ENCODE assay signal across 2 cellular contexts in the genomic region with DNA sequence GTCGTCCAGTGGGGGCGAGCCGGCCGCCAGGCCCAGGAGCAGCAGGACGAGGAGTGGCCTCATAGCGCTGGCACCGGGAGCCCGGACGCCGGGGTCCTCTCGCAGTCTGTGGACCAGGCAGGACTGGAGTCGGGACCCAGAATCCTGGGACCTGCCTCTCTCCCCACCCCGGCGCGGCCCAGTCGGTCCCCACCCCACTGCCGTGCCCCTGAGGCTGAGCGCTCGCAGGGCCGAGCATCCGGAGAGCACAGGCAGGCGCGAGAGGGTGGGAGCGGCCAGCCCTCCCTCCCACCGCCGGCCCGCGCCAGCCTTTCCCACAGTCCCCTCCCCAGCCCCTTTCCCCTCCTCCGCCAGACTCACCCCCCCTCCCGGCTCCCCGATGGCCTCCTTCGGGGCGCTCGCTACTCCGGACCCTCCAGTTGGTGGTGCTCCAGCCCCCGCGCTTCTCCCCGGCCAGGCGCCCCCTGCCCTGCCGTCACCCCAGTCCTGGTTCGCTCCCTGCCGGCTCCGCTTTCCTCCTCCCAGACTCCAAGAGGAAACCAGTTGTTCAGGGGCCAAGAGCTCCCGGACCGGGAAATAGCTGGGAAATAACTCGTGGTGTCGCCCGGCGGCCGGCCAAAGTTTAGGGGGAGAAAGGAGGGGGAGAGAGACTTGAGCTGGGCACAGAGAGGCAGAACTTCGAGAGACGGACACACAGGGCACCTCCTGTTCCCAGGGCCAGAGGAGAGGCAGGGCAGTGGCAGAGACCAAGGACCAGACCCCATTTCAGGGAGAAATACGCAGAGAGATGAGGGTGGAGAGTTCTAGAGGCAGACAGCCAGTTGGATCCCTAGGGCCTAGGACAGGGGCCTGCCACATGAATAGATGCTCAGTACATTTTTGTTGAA.
TF ChIP-seq lines count a peak whose summit lies in the region.

A gene with protein sequence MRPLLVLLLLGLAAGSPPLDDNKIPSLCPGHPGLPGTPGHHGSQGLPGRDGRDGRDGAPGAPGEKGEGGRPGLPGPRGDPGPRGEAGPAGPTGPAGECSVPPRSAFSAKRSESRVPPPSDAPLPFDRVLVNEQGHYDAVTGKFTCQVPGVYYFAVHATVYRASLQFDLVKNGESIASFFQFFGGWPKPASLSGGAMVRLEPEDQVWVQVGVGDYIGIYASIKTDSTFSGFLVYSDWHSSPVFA (minus strand): TSS at position 549 of the 887 bp plus-strand sequence. CDS start 486 bp downstream, at position 63.

TF ChIP-seq in SK-N-SH, 30 proteins besides CTCF, POLR2A, EP300 and RAD21 (continued from another document):
- TF ChIP-seq, protein P1, sequence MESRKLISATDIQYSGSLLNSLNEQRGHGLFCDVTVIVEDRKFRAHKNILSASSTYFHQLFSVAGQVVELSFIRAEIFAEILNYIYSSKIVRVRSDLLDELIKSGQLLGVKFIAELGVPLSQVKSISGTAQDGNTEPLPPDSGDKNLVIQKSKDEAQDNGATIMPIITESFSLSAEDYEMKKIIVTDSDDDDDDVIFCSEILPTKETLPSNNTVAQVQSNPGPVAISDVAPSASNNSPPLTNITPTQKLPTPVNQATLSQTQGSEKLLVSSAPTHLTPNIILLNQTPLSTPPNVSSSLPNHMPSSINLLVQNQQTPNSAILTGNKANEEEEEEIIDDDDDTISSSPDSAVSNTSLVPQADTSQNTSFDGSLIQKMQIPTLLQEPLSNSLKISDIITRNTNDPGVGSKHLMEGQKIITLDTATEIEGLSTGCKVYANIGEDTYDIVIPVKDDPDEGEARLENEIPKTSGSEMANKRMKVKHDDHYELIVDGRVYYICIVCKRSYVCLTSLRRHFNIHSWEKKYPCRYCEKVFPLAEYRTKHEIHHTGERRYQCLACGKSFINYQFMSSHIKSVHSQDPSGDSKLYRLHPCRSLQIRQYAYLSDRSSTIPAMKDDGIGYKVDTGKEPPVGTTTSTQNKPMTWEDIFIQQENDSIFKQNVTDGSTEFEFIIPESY (IDR thresholded peaks at IDR 0.05; ENCODE audit: borderline replicate concordance, low read depth) = no peak
- no peak for TF ChIP-seq GABPA (IDR thresholded peaks at IDR 0.05; ENCODE audit: low read depth)
- no peak for TF ChIP-seq MXI1 (IDR thresholded peaks at IDR 0.05; ENCODE audit: low read depth, low read length)
- no peak for TF ChIP-seq FOXJ3 (CRISPR knock-in tag; IDR thresholded peaks at IDR 0.05)

TF ChIP-seq in neural cell, 6 proteins besides CTCF, POLR2A, EP300 and RAD21 (continued from another document):
- TF ChIP-seq EZH2 (IDR thresholded peaks at IDR 0.05; ENCODE audit: borderline replicate concordance, insufficient read depth, low read length, poor library complexity, severe bottlenecking) (no peak), POLR2AphosphoS5 (IDR thresholded peaks at IDR 0.05) (no peak), TAF1 (IDR thresholded peaks at IDR 0.05; ENCODE audit: low read depth) (no peak)
TF ChIP-seq in neural cell: peak in this region for 0.
